18 cellular contexts compared by ENCODE assay signal in genomic region chr1:78089015-78089414, GRCh38. TPM values are rescaled to one million over a fixed set of nuclear protein-coding genes. Genes with fewer than 3 reads are reported as not detected.
DNase-seq lines count a peak whose midpoint lies in the region; ATAC-seq, FAIRE-seq and TF ChIP-seq lines count a peak whose summit lies in the region.
"Had no signal": no experiment of that assay in that cellular context is flagged by ENCODE, and none has a peak within 500 bp of the region (broad histone marks: within the 10 kb centered on the region; RNA-seq: fewer than 3 reads in every experiment).

No MANE protein-coding gene starts in this region.

- BruUV-seq in K562 (replicated peaks; lab: Mats Ljungman, UMichigan): no TSS peak

- peaks cover 71% of the 10 kb centered on the region for H3K4me1 Mint-ChIP-seq in HFFc6 (ENCODE audit: low read depth)
- H3K4me1 Mint-ChIP-seq in osteocyte (ENCODE audit: unreplicated experiment): peaks cover 27% of the 10 kb centered on the region

- no peak overlapping the region for H3K4me3 ChIP-seq in K562
- no peak overlapping the region for H3K4me3 ChIP-seq in mucosa of descending colon
- H3K4me3 ChIP-seq: A549, HAP-1 had no signal

- intact Hi-C loops in K562 (cut with micrococcal nuclease) (no loop called here), mucosa of descending colon (cut with DNase I, micrococcal nuclease) (no loop called here)

- H2AFZ ChIP-seq in K562 (ENCODE audit: low read depth, low read length): peak overlapping the region; percentile 43; the same call in 1 of the 2 replicates

- no peaks in the 10 kb centered on the region; the same call in 1 of the 2 replicates for H3K9me3 ChIP-seq in K562 (replicated peaks; ENCODE audit: control insufficient read depth, insufficient read depth, low read depth, low read length)
- peaks cover 10% of the 10 kb centered on the region for H3K9me3 ChIP-seq in mucosa of descending colon
- H3K9me3 ChIP-seq: A549, Caco-2, HAP-1 had no signal

- no peaks in the 10 kb centered on the region for H3K9me1 ChIP-seq in K562 (ENCODE audit: control insufficient read depth, insufficient read depth, low read length)

- TF ChIP-seq RAD21 in K562 (CRISPR knock-in tag; conservative IDR thresholded peaks at IDR 0.05 in 1 of 2, IDR thresholded peaks at IDR 0.05 in 1 of 2): no peak

- H3K4me3 Mint-ChIP-seq in HFFc6: no peak overlapping the region
- no peak overlapping the region for H3K4me3 Mint-ChIP-seq in osteocyte (ENCODE audit: unreplicated experiment)
- H3K4me3 Mint-ChIP-seq: CD4-positive, alpha-beta T cell had no signal

- no peak for TF ChIP-seq POLR2A in K562 (conservative IDR thresholded peaks at IDR 0.05)

- H3K27me3 ChIP-seq in K562 (ENCODE audit: control insufficient read depth in 2 of 2, insufficient read depth in 2 of 2, low read length in 2 of 2): no peaks in the 10 kb centered on the region

- H3K4me1 ChIP-seq in K562 (replicated peaks in 1 of 2; ENCODE audit: control insufficient read depth in 2 of 2, insufficient read depth in 2 of 2, low read length in 2 of 2) (peaks cover 6 to 9% of the 10 kb centered on the region in 2 experiments), mucosa of descending colon (ENCODE audit: low read depth) (no peaks in the 10 kb centered on the region)
- H3K4me1 ChIP-seq: Caco-2, HAP-1 had no signal

- TF ChIP-seq CTCF in HFFc6 (IDR thresholded peaks at IDR 0.05) (no peak), K562 (IDR thresholded peaks at IDR 0.05 in 2 of 3, conservative IDR thresholded peaks at IDR 0.05 in 1 of 3; ENCODE audit: insufficient read depth in 2 of 3, low read depth in 1 of 3, low read length in 3 of 3) (no peak), osteocyte (IDR thresholded peaks at IDR 0.05) (no peak), mucosa of descending colon (IDR thresholded peaks at IDR 0.05) (no peak)

- H3K27ac ChIP-seq in K562 (ENCODE audit: extremely low read depth, low read depth, low read length): no peak overlapping the region
- H3K27ac ChIP-seq: 22Rv1, A549, C4-2B had no signal

- no peak overlapping the region for H3K4me2 ChIP-seq in K562 (ENCODE audit: insufficient read depth, low read length)
- H3K4me2 ChIP-seq: A549 had no signal

- no peaks in the 10 kb centered on the region for H3K79me2 ChIP-seq in K562 (ENCODE audit: control insufficient read depth, insufficient read depth, low read length)

- POLR2A ChIA-PET in K562 (lab: Yijun Ruan, JAX): interaction anchor here (1.4 to 2.0 kb wide), 2 partner anchors 13 to 15 kb away, joined by 3 to 7 read pairs; no protein-coding TSS in a partner anchor

- H3K27me3 Mint-ChIP-seq in HFFc6 (ENCODE audit: insufficient read depth) (no peaks in the 10 kb centered on the region), osteocyte (ENCODE audit: unreplicated experiment) (no peaks in the 10 kb centered on the region)

- DNase-seq in HFFc6 (no peak), K562 (ENCODE audit: extremely low read depth in 1 of 4, low spot score in 3 of 4) (no peak), left lobe of liver (ENCODE audit: low spot score) (peak; percentile 48), osteocyte (ENCODE audit: extremely low spot score, unreplicated experiment) (no peak), mucosa of descending colon (no peak)
- DNase-seq in stimulated activated CD4-positive, alpha-beta T cell treated with anti-CD3 and anti-CD28 coated beads, Interleukin-2, amount 100 ng/mL, for 24 hours: no peak
- DNase-seq: AML-193; Caco-2; CD4-positive, alpha-beta T cell had no signal

- 20% methylated on average over 3 of the region's 3 CpGs for WGBS in K562 (ENCODE audit: insufficient coverage, low coverage, missing lambda C conversion rate)

- CTCF ChIA-PET in K562 (lab: Yijun Ruan, JAX; ENCODE audit: low intra/inter-chr PET ratio): no interaction called here

- H3K36me3 Mint-ChIP-seq in HFFc6 (ENCODE audit: low read depth) (peaks cover 27% of the 10 kb centered on the region), osteocyte (ENCODE audit: unreplicated experiment) (peaks cover 8% of the 10 kb centered on the region)

- H3K9me3 Mint-ChIP-seq in HFFc6 (peaks cover 19% of the 10 kb centered on the region), osteocyte (ENCODE audit: unreplicated experiment) (peaks cover 18% of the 10 kb centered on the region)

- H3K27ac Mint-ChIP-seq in HFFc6 (peak overlapping the region; percentile 32; the same call in 1 of the 2 replicates), osteocyte (ENCODE audit: unreplicated experiment) (peak overlapping the region; percentile 5)
- H3K27ac Mint-ChIP-seq: CD4-positive, alpha-beta T cell had no signal

- ATAC-seq in K562: peak; percentile 14; the same call in 1 of the 3 replicates
- ATAC-seq in left lobe of liver: peak; percentile 99
- ATAC-seq in GM18511 (IDR thresholded peaks at IDR 0.05; ENCODE audit: unreplicated experiment): no peak
- ATAC-seq in mucosa of descending colon: no peak
- ATAC-seq: A549 had no signal

- in situ Hi-C loops in K562 (cut with MboI): no loop called here

- FAIRE-seq in K562 (lab: Jason Lieb, UNC): no peak
- FAIRE-seq: A549, D721Med, G401.6, GM12892, GM18507 had no signal

- TF ChIP-seq EP300 in K562 (IDR thresholded peaks at IDR 0.05; ENCODE audit: low read length): no peak

- H4K20me1 ChIP-seq in K562 (replicated peaks; ENCODE audit: control insufficient read depth, insufficient read depth, low read length): no peaks in the 10 kb centered on the region

- H3K9ac ChIP-seq in K562 (ENCODE audit: insufficient read depth in 1 of 2, low read depth in 2 of 2, low read length in 2 of 2): no peak overlapping the region

- H3K36me3 ChIP-seq in K562 (ENCODE audit: control insufficient read depth, insufficient read depth, low read length) (no peaks in the 10 kb centered on the region), mucosa of descending colon (ENCODE audit: low read depth) (no peaks in the 10 kb centered on the region)
- H3K36me3 ChIP-seq: HAP-1 had no signal

TF ChIP-seq in K562, 482 proteins besides CTCF, POLR2A, EP300 and RAD21:
- TF ChIP-seq ZNF134 (CRISPR knock-in tag; conservative IDR thresholded peaks at IDR 0.05) (no peak), ZNF316 (IDR thresholded peaks at IDR 0.05) (peak; percentile 17; the same call in 1 of the 2 replicates)

RNA-seq across cellular contexts. Expression of gene GIPC2, which starts 43.2 kb away (rescaled TPM):
- total RNA-seq in HFFc6 (2021; fragmentation: NEBNext Ultra II Directional; extraction: Animal tissue kit (Norgen Biotek cat#: 25700)): under 1 TPM; 0.17 to 1.00 (median 0.26) TPM
- not detected in 2 replicates for total RNA-seq in K562 (2011; cell fraction: chromatin; rRNA removed; ENCODE audit: low replicate concordance)
- total RNA-seq in K562 (2011; cell fraction: nucleolus; rRNA removed): not detected in 2 replicates
- not detected in 2 replicates for total RNA-seq in K562 (2011; cell fraction: nucleoplasm; rRNA removed)
- 0.05 TPM in 1 of 2 replicates, not detected in the other for total RNA-seq in K562 (2014; rRNA removed)
- 0.04 and 0.06 TPM in 2 replicates for total RNA-seq in K562 (2014; rRNA removed; fragmentation: Illumina TruSeq; extraction: Trizol)
- total RNA-seq in K562 (2015; rRNA removed; fragmentation: Illumina TruSeq; extraction: Trizol): 0.04 and 0.08 TPM in 2 replicates
- total RNA-seq in K562 (2021): 0.04 TPM in 2 replicates
- polyA plus RNA-seq in K562 (2011; rRNA removed): 0.04 TPM in 1 of 2 replicates, not detected in the other
- polyA plus RNA-seq in K562 (2011; cell fraction: cytosol; rRNA removed): not detected in 2 replicates
- polyA plus RNA-seq in K562 (2011; cell fraction: nucleus; rRNA removed): not detected in 2 replicates
- polyA plus RNA-seq in K562 (2012): 0.04 TPM in 1 of 2 replicates, not detected in the other
- polyA plus RNA-seq in K562 (2014; fragmentation: Illumina TruSeq; extraction: Trizol): not detected in 2 replicates
- polyA plus RNA-seq in K562 (2014; fragmentation: Nextera tagmentation; extraction: Ambion mirVana): under 1 TPM in 1 of 2 experiments, not detected in 1; 0.01 TPM
- polyA plus RNA-seq in K562 (2014; rRNA removed): not detected in 2 replicates
- not detected in 2 replicates for polyA minus RNA-seq in K562 (2011; rRNA and poly(A)+ RNA removed)
- not detected in 2 replicates for polyA minus RNA-seq in K562 (2011; cell fraction: cytosol; rRNA and poly(A)+ RNA removed)
- not detected in 2 replicates for polyA minus RNA-seq in K562 (2011; cell fraction: nucleus; rRNA and poly(A)+ RNA removed)
- total RNA-seq in left lobe of liver: 9.0 TPM
- 0.08 TPM in 2 replicates for total RNA-seq in osteocyte
- total RNA-seq in mucosa of descending colon: 10 to 100 TPM; 12.8 to 34.7 (median 27.9) TPM
- total RNA-seq: CD4-positive, alpha-beta T cell had no signal

Comparison
In these comparisons a context has a peak if more than half of its experiments do, and no peak if none do; other contexts are left out.
1. ATAC-seq: peak in K562 (single experiment) and left lobe of liver (single experiment); none in GM18511 (single experiment) and mucosa of descending colon (single experiment).